In the genomic region with DNA sequence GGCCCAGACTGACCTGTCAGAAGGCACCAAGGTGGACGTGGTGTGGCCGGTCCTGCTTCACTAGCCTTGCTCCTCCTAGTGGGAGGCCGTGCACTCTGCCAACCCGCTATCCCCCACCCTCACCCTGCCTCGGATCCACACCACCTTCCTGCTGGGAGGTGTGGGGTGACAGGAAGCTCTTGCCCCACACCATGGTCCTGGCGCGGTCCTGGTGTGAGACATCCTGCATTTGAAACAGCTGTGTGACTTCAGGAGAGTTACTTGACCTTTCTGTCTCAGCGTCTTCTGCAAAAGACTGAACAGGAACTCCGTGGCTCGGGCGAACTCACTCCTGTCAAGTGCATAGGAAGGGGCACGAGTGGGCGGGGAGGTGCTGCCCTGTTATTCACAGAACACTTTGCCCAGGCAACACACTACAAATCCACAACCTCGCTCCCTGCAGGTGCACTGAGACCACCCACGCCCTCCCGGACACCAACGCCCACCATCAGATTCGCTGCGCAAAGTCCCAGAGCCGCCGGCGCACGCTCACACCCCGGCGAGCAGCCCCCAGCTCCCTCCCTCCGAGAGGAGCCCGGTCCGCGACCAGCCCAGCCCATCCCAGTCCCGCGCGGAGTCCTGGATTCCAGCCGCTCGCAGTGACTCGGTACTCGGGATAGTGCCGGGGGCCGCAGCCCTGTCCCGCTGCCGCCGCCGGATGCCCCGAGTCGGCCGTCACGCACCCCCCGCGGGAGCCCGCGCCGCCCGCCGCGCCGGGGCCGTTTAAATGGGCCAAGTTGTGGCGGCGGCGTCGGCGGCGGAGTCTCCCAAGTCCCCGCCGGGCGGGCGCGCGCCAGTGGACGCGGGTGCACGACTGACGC, we compare ENCODE assay signal across 8 cellular contexts. TPM values are rescaled to one million over a fixed set of nuclear protein-coding genes. Genes with fewer than 3 reads are reported as not detected.
DNase-seq lines count a peak whose midpoint lies in the region; ATAC-seq lines count a peak whose summit lies in the region.

A gene with protein sequence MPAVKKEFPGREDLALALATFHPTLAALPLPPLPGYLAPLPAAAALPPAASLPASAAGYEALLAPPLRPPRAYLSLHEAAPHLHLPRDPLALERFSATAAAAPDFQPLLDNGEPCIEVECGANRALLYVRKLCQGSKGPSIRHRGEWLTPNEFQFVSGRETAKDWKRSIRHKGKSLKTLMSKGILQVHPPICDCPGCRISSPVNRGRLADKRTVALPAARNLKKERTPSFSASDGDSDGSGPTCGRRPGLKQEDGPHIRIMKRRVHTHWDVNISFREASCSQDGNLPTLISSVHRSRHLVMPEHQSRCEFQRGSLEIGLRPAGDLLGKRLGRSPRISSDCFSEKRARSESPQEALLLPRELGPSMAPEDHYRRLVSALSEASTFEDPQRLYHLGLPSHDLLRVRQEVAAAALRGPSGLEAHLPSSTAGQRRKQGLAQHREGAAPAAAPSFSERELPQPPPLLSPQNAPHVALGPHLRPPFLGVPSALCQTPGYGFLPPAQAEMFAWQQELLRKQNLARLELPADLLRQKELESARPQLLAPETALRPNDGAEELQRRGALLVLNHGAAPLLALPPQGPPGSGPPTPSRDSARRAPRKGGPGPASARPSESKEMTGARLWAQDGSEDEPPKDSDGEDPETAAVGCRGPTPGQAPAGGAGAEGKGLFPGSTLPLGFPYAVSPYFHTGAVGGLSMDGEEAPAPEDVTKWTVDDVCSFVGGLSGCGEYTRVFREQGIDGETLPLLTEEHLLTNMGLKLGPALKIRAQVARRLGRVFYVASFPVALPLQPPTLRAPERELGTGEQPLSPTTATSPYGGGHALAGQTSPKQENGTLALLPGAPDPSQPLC (plus strand): TSS at position 793 of the 860 bp plus-strand sequence. CDS start 509 bp downstream, outside the sequence.

- peak; percentile 55 to 60 for ATAC-seq in naive thymus-derived CD8-positive, alpha-beta T cell
- no peak for ATAC-seq in GM21390 (IDR thresholded peaks at IDR 0.05; ENCODE audit: unreplicated experiment)

- intact Hi-C loops in activated T-helper 1 cell treated with anti-CD3 and anti-CD28 coated beads, Interleukin-12 subunit alpha, Interleukin-12 subunit beta, Interleukin-2, Interleukin-4 antibody, amounts not matched to agents 30 ng/mL and 10 ng/mL and 1 ng/mL, durations not matched to agents 14 hours and 24 hours and 36 hours (cut with micrococcal nuclease): loop anchor here (2.0 to 10.0 kb wide), 2 partner anchors 17 to 171 kb away; no protein-coding TSS in a partner anchor

- H3K36me3 Mint-ChIP-seq in activated T-helper 1 cell treated with anti-CD3 and anti-CD28 coated beads, Interleukin-12 subunit alpha, Interleukin-12 subunit beta, Interleukin-2, Interleukin-4 antibody, amounts not matched to agents 30 ng/mL and 10 ng/mL and 1 ng/mL, durations not matched to agents 14 hours and 24 hours and 36 hours (ENCODE audit: low read depth): no peaks in the 10 kb centered on the region
- H3K36me3 Mint-ChIP-seq in naive thymus-derived CD8-positive, alpha-beta T cell: peaks cover 0 to 7% (median 0%) of the 10 kb centered on the region in 3 donors
- no peaks in the 10 kb centered on the region for H3K36me3 Mint-ChIP-seq in stimulated activated naive CD8-positive, alpha-beta T cell treated with anti-CD3 and anti-CD28 coated beads, Interleukin-15, Interleukin-2, amounts not matched to agents 100 ng/mL and 50 ng/mL, for 24 hours (ENCODE audit: low read depth)

- DNase-seq in activated CD4-positive, CD25-positive, alpha-beta regulatory T cell (lab: John Stamatoyannopoulos, UW): peak in 3 of 4 experiments; percentile 33 to 44 (median 41)
- DNase-seq in activated CD4-positive, CD25-positive, alpha-beta regulatory T cell treated with anti-CD3 and anti-CD28 coated beads, Interleukin-2, amount 50 U/mL, for 72 hours: no peak
- DNase-seq in NOMO-1 treated with DMSO at 0.1 percent for 48 hours (lab: John Stamatoyannopoulos, UW; ENCODE audit: unreplicated experiment) (peak; percentile 52), fibroblast of peridontal ligament (ENCODE audit: extremely low read depth) (peak; percentile 61)
- peak; percentile 25 for DNase-seq in activated T-helper 1 cell treated with anti-CD3 and anti-CD28 coated beads, Interleukin-12 subunit alpha, Interleukin-12 subunit beta, Interleukin-2, Interleukin-4 antibody, amounts not matched to agents 30 ng/mL and 10 ng/mL and 1 ng/mL, durations not matched to agents 14 hours and 24 hours and 36 hours (ENCODE audit: low spot score)
- peak; percentile 39 to 80 (median 62) for DNase-seq in naive thymus-derived CD8-positive, alpha-beta T cell

- H3K4me3 Mint-ChIP-seq in activated T-helper 1 cell treated with anti-CD3 and anti-CD28 coated beads, Interleukin-12 subunit alpha, Interleukin-12 subunit beta, Interleukin-2, Interleukin-4 antibody, amounts not matched to agents 30 ng/mL and 10 ng/mL and 1 ng/mL, durations not matched to agents 14 hours and 24 hours and 36 hours: peak within 1 kb of the TSS; percentile 62
- H3K4me3 Mint-ChIP-seq in naive thymus-derived CD8-positive, alpha-beta T cell: peak within 1 kb of the TSS; percentile 70 to 91 (median 86)
- peak within 1 kb of the TSS; percentile 78 for H3K4me3 Mint-ChIP-seq in stimulated activated naive CD8-positive, alpha-beta T cell treated with anti-CD3 and anti-CD28 coated beads, Interleukin-15, Interleukin-2, amounts not matched to agents 100 ng/mL and 50 ng/mL, for 24 hours

- H3K9me3 Mint-ChIP-seq in activated T-helper 1 cell treated with anti-CD3 and anti-CD28 coated beads, Interleukin-12 subunit alpha, Interleukin-12 subunit beta, Interleukin-2, Interleukin-4 antibody, amounts not matched to agents 30 ng/mL and 10 ng/mL and 1 ng/mL, durations not matched to agents 14 hours and 24 hours and 36 hours: no peaks in the 10 kb centered on the region
- no peaks in the 10 kb centered on the region for H3K9me3 Mint-ChIP-seq in naive thymus-derived CD8-positive, alpha-beta T cell
- H3K9me3 Mint-ChIP-seq in stimulated activated naive CD8-positive, alpha-beta T cell treated with anti-CD3 and anti-CD28 coated beads, Interleukin-15, Interleukin-2, amounts not matched to agents 100 ng/mL and 50 ng/mL, for 24 hours: no peaks in the 10 kb centered on the region

- POLR2A ChIA-PET in naive thymus-derived CD8-positive, alpha-beta T cell (lab: Charles Lee): interaction anchor here (0.6 to 1.3 kb wide), 3 partner anchors 10 to 506 kb away, joined by 3 to 4 read pairs (median 3); no protein-coding TSS in a partner anchor

- H3K27ac Mint-ChIP-seq in activated T-helper 1 cell treated with anti-CD3 and anti-CD28 coated beads, Interleukin-12 subunit alpha, Interleukin-12 subunit beta, Interleukin-2, Interleukin-4 antibody, amounts not matched to agents 30 ng/mL and 10 ng/mL and 1 ng/mL, durations not matched to agents 14 hours and 24 hours and 36 hours: peak within 1 kb of the TSS; percentile 48
- H3K27ac Mint-ChIP-seq in naive thymus-derived CD8-positive, alpha-beta T cell: peak within 1 kb of the TSS in 4 of 10 donors; percentile 38 to 67 (median 54)
- H3K27ac Mint-ChIP-seq in stimulated activated naive CD8-positive, alpha-beta T cell treated with anti-CD3 and anti-CD28 coated beads, Interleukin-15, Interleukin-2, amounts not matched to agents 100 ng/mL and 50 ng/mL, for 24 hours: no peak within 1 kb of the TSS

- H3K27me3 Mint-ChIP-seq in activated T-helper 1 cell treated with anti-CD3 and anti-CD28 coated beads, Interleukin-12 subunit alpha, Interleukin-12 subunit beta, Interleukin-2, Interleukin-4 antibody, amounts not matched to agents 30 ng/mL and 10 ng/mL and 1 ng/mL, durations not matched to agents 14 hours and 24 hours and 36 hours (ENCODE audit: insufficient read depth): peaks cover 52% of the 10 kb centered on the region
- peaks cover 18 to 75% (median 45%) of the 10 kb centered on the region in 5 donors for H3K27me3 Mint-ChIP-seq in naive thymus-derived CD8-positive, alpha-beta T cell
- H3K27me3 Mint-ChIP-seq in stimulated activated naive CD8-positive, alpha-beta T cell treated with anti-CD3 and anti-CD28 coated beads, Interleukin-15, Interleukin-2, amounts not matched to agents 100 ng/mL and 50 ng/mL, for 24 hours: peaks cover 57% of the 10 kb centered on the region

- peaks cover 6% of the 10 kb centered on the region for H3K4me1 Mint-ChIP-seq in activated T-helper 1 cell treated with anti-CD3 and anti-CD28 coated beads, Interleukin-12 subunit alpha, Interleukin-12 subunit beta, Interleukin-2, Interleukin-4 antibody, amounts not matched to agents 30 ng/mL and 10 ng/mL and 1 ng/mL, durations not matched to agents 14 hours and 24 hours and 36 hours (ENCODE audit: low read depth)
- H3K4me1 Mint-ChIP-seq in naive thymus-derived CD8-positive, alpha-beta T cell: peaks cover 11 to 26% (median 20%) of the 10 kb centered on the region in 4 donors
- H3K4me1 Mint-ChIP-seq in stimulated activated naive CD8-positive, alpha-beta T cell treated with anti-CD3 and anti-CD28 coated beads, Interleukin-15, Interleukin-2, amounts not matched to agents 100 ng/mL and 50 ng/mL, for 24 hours (ENCODE audit: low read depth): peaks cover 15% of the 10 kb centered on the region

RNA-seq across cellular contexts. Expression of the gene that starts here (rescaled TPM):
- not detected in 2 replicates for total RNA-seq in activated T-helper 1 cell treated with anti-CD3 and anti-CD28 coated beads, Interleukin-12 subunit alpha, Interleukin-12 subunit beta, Interleukin-2, Interleukin-4 antibody, amounts not matched to agents 30 ng/mL and 10 ng/mL and 1 ng/mL, durations not matched to agents 14 hours and 24 hours and 36 hours
- total RNA-seq in naive thymus-derived CD8-positive, alpha-beta T cell: not detected
- under 1 TPM in 1 of 3 donors, not detected in 2; 0.29 TPM for polyA plus RNA-seq in naive thymus-derived CD8-positive, alpha-beta T cell

Comparison
In these comparisons a context has a peak if more than half of its experiments do, and no peak if none do; other contexts are left out.
1. Peak in DNase-seq in activated T-helper 1 cell treated with anti-CD3 and anti-CD28 coated beads, Interleukin-12 subunit alpha, Interleukin-12 subunit beta, Interleukin-2, Interleukin-4 antibody, amounts not matched to agents 30 ng/mL and 10 ng/mL and 1 ng/mL, durations not matched to agents 14 hours and 24 hours and 36 hours; RNA of the gene not detected or under 1 TPM.
2. Peak in DNase-seq and ATAC-seq in naive thymus-derived CD8-positive, alpha-beta T cell; RNA of the gene not detected or under 1 TPM.